Comparison of ENCODE assay signal across 33 cellular contexts in genomic region chr6:165081944-165082532, GRCh38.
"Had no signal": no experiment of that assay in that cellular context is flagged by ENCODE, and none has a peak within 500 bp of the region (broad histone marks: within the 10 kb centered on the region; RNA-seq: fewer than 3 reads in every experiment).

No MANE protein-coding gene starts in this region.

- ATAC-seq: activated CD4-positive, alpha-beta T cell treated with anti-CD3 and anti-CD28 coated beads for 36 hours; activated CD4-positive, CD25-positive, alpha-beta regulatory T cell treated with anti-CD3 and anti-CD28 coated beads, Interleukin-2, amount 50 U/mL, for 24 hours; activated CD8-positive, alpha-beta T cell treated with anti-CD3 and anti-CD28 coated beads, Interleukin-2, amount 10 ng/mL, durations not matched to agents 7 days and 5 days; activated naive CD8-positive, alpha-beta T cell treated with anti-CD3 and anti-CD28 coated beads, Interleukin-2, amount 50 U/mL, for 24 hours; activated T-cell treated with anti-CD3 and anti-CD28 coated beads, Interleukin-2, amount 50 U/mL, for 4 hours; Right ventricle myocardium inferior; WTC11 had no signal

- H3K9me3 Mint-ChIP-seq: activated T-cell treated with anti-CD3 and anti-CD28 coated beads, Interleukin-2, amount 50 U/mL, for 4 hours; activated T-helper 1 cell treated with anti-CD3 and anti-CD28 coated beads, Interleukin-12 subunit alpha, Interleukin-12 subunit beta, Interleukin-2, Interleukin-4 antibody, amounts not matched to agents 30 ng/mL and 10 ng/mL and 1 ng/mL, durations not matched to agents 14 hours and 24 hours and 36 hours; T-helper 1 cell treated with Interleukin-12 subunit alpha and Interleukin-12 subunit beta and Interleukin-4 antibody, amounts not matched to agents 30 μg/mL and 1 μg/mL, for 36 hours had no signal

- DNase-seq: activated CD4-positive, alpha-beta T cell treated with anti-CD3 and anti-CD28 coated beads for 36 hours; activated CD4-positive, alpha-beta T cell treated with anti-CD3 and anti-CD28 coated beads, Interleukin-2, amount 10 ng/mL, durations not matched to agents 7 days and 5 days; activated CD4-positive, alpha-beta T cell treated with anti-CD3 and anti-CD28 coated beads, Interleukin-2, amount 50 U/mL, for 48 hours; activated CD8-positive, alpha-beta memory T cell treated with anti-CD3 and anti-CD28 coated beads, Interleukin-2, amount 50 U/mL, for 4 hours; activated CD8-positive, alpha-beta T cell treated with anti-CD3 and anti-CD28 coated beads, Interleukin-2, amount 10 ng/mL, durations not matched to agents 7 days and 5 days; activated gamma-delta T cell treated with Interleukin-2 at 50 U/mL for 16 hours; activated naive CD4-positive, alpha-beta T cell treated with anti-CD3 and anti-CD28 coated beads, Interleukin-2, amount 10 ng/mL, durations not matched to agents 7 days and 5 days; activated naive CD8-positive, alpha-beta T cell treated with anti-CD3 and anti-CD28 coated beads, Interleukin-2, amount 50 U/mL, for 24 hours; activated T-cell treated with anti-CD3 and anti-CD28 coated beads for 4 hours; activated T-cell treated with anti-CD3 and anti-CD28 coated beads, Interleukin-2, amount 50 U/mL, for 4 hours; anterior cingulate cortex; caudate nucleus; NCI-H1048; NCI-H1105 treated with DMSO at 0.1 percent for 48 hours; NCI-H1436; NCI-H1694; NCI-H1930; NCI-H2081 treated with DMSO at 0.1 percent for 48 hours; NCI-H226; NCI-H524 treated with DMSO at 0.1 percent for 48 hours; PC-9; SIG-M5 had no signal

- H3K4me1 Mint-ChIP-seq: activated CD4-positive, alpha-beta T cell treated with anti-CD3 and anti-CD28 coated beads for 36 hours; activated CD4-positive, alpha-beta T cell treated with anti-CD3 and anti-CD28 coated beads, Interleukin-2, amount 10 ng/mL, durations not matched to agents 7 days and 5 days; activated naive CD4-positive, alpha-beta T cell treated with anti-CD3 and anti-CD28 coated beads, Interleukin-2, amount 10 ng/mL, durations not matched to agents 7 days and 5 days; activated naive CD8-positive, alpha-beta T cell treated with anti-CD3 and anti-CD28 coated beads, Interleukin-2, amount 50 U/mL, for 24 hours; WTC11 had no signal

- H3K27ac ChIP-seq: PC-9, RWPE1 had no signal

- FAIRE-seq: bronchial epithelial cell, RCC 7860 had no signal

- H3K27ac Mint-ChIP-seq: activated CD4-positive, alpha-beta T cell treated with anti-CD3 and anti-CD28 coated beads for 36 hours; activated CD4-positive, alpha-beta T cell treated with anti-CD3 and anti-CD28 coated beads, Interleukin-2, amount 10 ng/mL, durations not matched to agents 7 days and 5 days; activated CD8-positive, alpha-beta T cell treated with anti-CD3 and anti-CD28 coated beads, Interleukin-2, amount 10 ng/mL, durations not matched to agents 7 days and 5 days; activated naive CD4-positive, alpha-beta T cell treated with anti-CD3 and anti-CD28 coated beads, Interleukin-2, amount 10 ng/mL, durations not matched to agents 7 days and 5 days; activated naive CD8-positive, alpha-beta T cell; activated naive CD8-positive, alpha-beta T cell treated with anti-CD3 and anti-CD28 coated beads, Interleukin-2, amount 50 U/mL, for 24 hours; activated T-helper 1 cell treated with anti-CD3 and anti-CD28 coated beads, Interleukin-12 subunit alpha, Interleukin-12 subunit beta, Interleukin-2, Interleukin-4 antibody, amounts not matched to agents 30 ng/mL and 10 ng/mL and 1 ng/mL, durations not matched to agents 14 hours and 24 hours and 36 hours; T-helper 1 cell treated with Interleukin-12 subunit alpha and Interleukin-12 subunit beta and Interleukin-4 antibody, amounts not matched to agents 30 μg/mL and 1 μg/mL, for 36 hours; T-helper 2 cell treated with Interferon-gamma antibody and Interleukin-4, amounts not matched to agents 5 μg/mL and 100 μg/mL, for 36 hours; WTC11 had no signal

- H3K4me2 ChIP-seq: PC-9 had no signal

- H3K4me3 ChIP-seq: PC-9 had no signal

- H3K4me3 Mint-ChIP-seq: activated CD4-positive, alpha-beta T cell treated with anti-CD3 and anti-CD28 coated beads for 36 hours; activated CD4-positive, alpha-beta T cell treated with anti-CD3 and anti-CD28 coated beads, Interleukin-2, amount 10 ng/mL, durations not matched to agents 7 days and 5 days; activated CD8-positive, alpha-beta T cell treated with anti-CD3 and anti-CD28 coated beads, Interleukin-2, amount 10 ng/mL, durations not matched to agents 7 days and 5 days; activated naive CD4-positive, alpha-beta T cell treated with anti-CD3 and anti-CD28 coated beads, Interleukin-2, amount 10 ng/mL, durations not matched to agents 7 days and 5 days; activated naive CD8-positive, alpha-beta T cell; activated naive CD8-positive, alpha-beta T cell treated with anti-CD3 and anti-CD28 coated beads, Interleukin-2, amount 50 U/mL, for 24 hours; activated T-cell treated with anti-CD3 and anti-CD28 coated beads, Interleukin-2, amount 50 U/mL, for 4 hours; activated T-helper 1 cell treated with anti-CD3 and anti-CD28 coated beads, Interleukin-12 subunit alpha, Interleukin-12 subunit beta, Interleukin-2, Interleukin-4 antibody, amounts not matched to agents 30 ng/mL and 10 ng/mL and 1 ng/mL, durations not matched to agents 14 hours and 24 hours and 36 hours; brain; T-helper 1 cell treated with Interleukin-12 subunit alpha and Interleukin-12 subunit beta and Interleukin-4 antibody, amounts not matched to agents 30 μg/mL and 1 μg/mL, for 36 hours; T-helper 2 cell treated with Interferon-gamma antibody and Interleukin-4, amounts not matched to agents 5 μg/mL and 100 μg/mL, for 36 hours; WTC11 had no signal

- H2AFZ ChIP-seq: PC-9 had no signal

- H3K27me3 Mint-ChIP-seq: activated CD4-positive, alpha-beta T cell treated with anti-CD3 and anti-CD28 coated beads for 36 hours; activated CD4-positive, alpha-beta T cell treated with anti-CD3 and anti-CD28 coated beads, Interleukin-2, amount 10 ng/mL, durations not matched to agents 7 days and 5 days; activated naive CD4-positive, alpha-beta T cell treated with anti-CD3 and anti-CD28 coated beads, Interleukin-2, amount 10 ng/mL, durations not matched to agents 7 days and 5 days; activated naive CD8-positive, alpha-beta T cell; activated naive CD8-positive, alpha-beta T cell treated with anti-CD3 and anti-CD28 coated beads, Interleukin-2, amount 50 U/mL, for 24 hours; brain had no signal

- H3K36me3 Mint-ChIP-seq: activated naive CD4-positive, alpha-beta T cell treated with anti-CD3 and anti-CD28 coated beads, Interleukin-2, amount 10 ng/mL, durations not matched to agents 7 days and 5 days; activated naive CD8-positive, alpha-beta T cell; brain; WTC11 had no signal
